ENCODE assay signal across 7 cellular contexts in genomic region chr18:48966523-48966922, GRCh38.
"Had no signal": no experiment of that assay in that cellular context is flagged by ENCODE, and none has a peak within 500 bp of the region (broad histone marks: within the 10 kb centered on the region; RNA-seq: fewer than 3 reads in every experiment).

No MANE protein-coding gene starts in this region.

- H3K9me3 ChIP-seq: HAP-1 had no signal

- H3K36me3 ChIP-seq: HAP-1 had no signal

- ATAC-seq: GM23338, HCT116 had no signal

- H3K4me3 ChIP-seq: GM23338, HAP-1 had no signal

- H3K27ac ChIP-seq: HL-60 had no signal

- DNase-seq: H7, IMR-90, KG1 had no signal
